Comparison of ENCODE assay signal across 1 cellular context in genomic region chr2:36466135-36466534, GRCh38.
TF ChIP-seq lines count a peak whose summit lies in the region.

No MANE protein-coding gene starts in this region.

TF ChIP-seq in IMR-90, 13 proteins besides CTCF, POLR2A, EP300 and RAD21 (continued from another document):
- TF ChIP-seq MAZ (IDR thresholded peaks at IDR 0.05; ENCODE audit: borderline replicate concordance, low read depth, low read length) (no peak), BHLHE40 (IDR thresholded peaks at IDR 0.05; ENCODE audit: low read depth, low read length) (no peak), SMC3 (IDR thresholded peaks at IDR 0.05; ENCODE audit: low read depth, low read length) (no peak), NFE2L2 (IDR thresholded peaks at IDR 0.05; ENCODE audit: low read depth, low read length) (no peak), MAFK (IDR thresholded peaks at IDR 0.05; ENCODE audit: low read depth, low read length) (no peak)
